In genomic region chr9:37517977-37518376, GRCh38 we compare ENCODE assay signal across 26 cellular contexts.
"Had no signal": no experiment of that assay in that cellular context is flagged by ENCODE, and none has a peak within 500 bp of the region (broad histone marks: within the 10 kb centered on the region; RNA-seq: fewer than 3 reads in every experiment).

No MANE protein-coding gene starts in this region.

- H3K9me3 Mint-ChIP-seq: mesothelial cell of epicardium; natural killer cell; nephron progenitor cell; neural progenitor cell; stimulated activated effector memory CD8-positive, alpha-beta T cell treated with anti-CD3 and anti-CD28 coated beads, Interleukin-12 subunit alpha, Interleukin-12 subunit beta, amount 100 ng/mL, for 72 hours; stimulated activated naive CD8-positive, alpha-beta T cell treated with anti-CD3 and anti-CD28 coated beads, Interleukin-15, Interleukin-2, amounts not matched to agents 100 ng/mL and 50 ng/mL, for 24 hours; type B pancreatic cell had no signal

- H2AFZ ChIP-seq: hepatocyte, neural progenitor cell had no signal

- ATAC-seq: left cardiac atrium; left lobe of liver; left ventricle myocardium superior; lower lobe of right lung; natural killer cell; sciatic nerve; stimulated activated effector memory CD8-positive, alpha-beta T cell treated with anti-CD3 and anti-CD28 coated beads, Interleukin-12 subunit alpha, Interleukin-12 subunit beta, amount 100 ng/mL, for 72 hours had no signal

- H3K36me3 ChIP-seq: neural progenitor cell, ovary, uterus had no signal

- H3K4me3 Mint-ChIP-seq: mesothelial cell of epicardium; naive B cell; natural killer cell; nephron progenitor cell; neural progenitor cell; stimulated activated effector memory CD8-positive, alpha-beta T cell treated with anti-CD3 and anti-CD28 coated beads, Interleukin-12 subunit alpha, Interleukin-12 subunit beta, amount 100 ng/mL, for 72 hours; stimulated activated naive CD8-positive, alpha-beta T cell treated with anti-CD3 and anti-CD28 coated beads, Interleukin-15, Interleukin-2, amounts not matched to agents 100 ng/mL and 50 ng/mL, for 24 hours; type B pancreatic cell had no signal

- H3K27ac ChIP-seq: hepatocyte, lower lobe of right lung, neural progenitor cell, ovary, right atrium auricular region, skin epidermis, tibial nerve, uterus had no signal

- DNase-seq: islet precursor cell; kidney glomerular epithelial cell; left cardiac atrium; left ventricle myocardium superior; lower lobe of right lung; mammary epithelial cell; mesendoderm; naive B cell; natural killer cell; nephron progenitor cell; ovary; stimulated activated CD4-positive, alpha-beta T cell treated with anti-CD3 and anti-CD28 coated beads, Interleukin-4, amount 100 ng/mL, for 24 hours; stimulated activated naive CD4-positive, alpha-beta T cell; uterus had no signal

- H3K9ac ChIP-seq: neural progenitor cell had no signal

- H3K79me2 ChIP-seq: hepatocyte had no signal

- H3K4me2 ChIP-seq: hepatocyte, neural progenitor cell had no signal

- H3K27ac Mint-ChIP-seq: mesothelial cell of epicardium; natural killer cell; nephron progenitor cell; neural progenitor cell; progenitor cell of endocrine pancreas; stimulated activated effector memory CD8-positive, alpha-beta T cell treated with anti-CD3 and anti-CD28 coated beads, Interleukin-12 subunit alpha, Interleukin-12 subunit beta, amount 100 ng/mL, for 72 hours; stimulated activated naive CD8-positive, alpha-beta T cell treated with anti-CD3 and anti-CD28 coated beads, Interleukin-15, Interleukin-2, amounts not matched to agents 100 ng/mL and 50 ng/mL, for 24 hours; type B pancreatic cell had no signal

- H3K27me3 ChIP-seq: hepatocyte, neural progenitor cell, ovary, right atrium auricular region, tibial nerve, uterus had no signal

- H3K4me3 ChIP-seq: hepatocyte, lower lobe of right lung, neural progenitor cell, ovary, right atrium auricular region, skin epidermis, tibial nerve, uterus had no signal

- H3K4me1 ChIP-seq: lower lobe of right lung, neural progenitor cell, right atrium auricular region, tibial nerve, uterus had no signal

- H3K27me3 Mint-ChIP-seq: naive B cell; progenitor cell of endocrine pancreas; stimulated activated naive CD8-positive, alpha-beta T cell treated with anti-CD3 and anti-CD28 coated beads, Interleukin-15, Interleukin-2, amounts not matched to agents 100 ng/mL and 50 ng/mL, for 24 hours; type B pancreatic cell had no signal

- H3K4me1 Mint-ChIP-seq: mesothelial cell of epicardium, nephron progenitor cell had no signal

- H3K9me3 ChIP-seq: lower lobe of right lung, ovary, right atrium auricular region, tibial nerve, uterus had no signal

- H3K36me3 Mint-ChIP-seq: natural killer cell had no signal
